ENCODE assay signal across 11 cellular contexts in genomic region chr5:643351-643801, GRCh38. TPM values are rescaled to one million over a fixed set of nuclear protein-coding genes. Genes with fewer than 3 reads are reported as not detected.
A peak's percentile ranks its signal among the peaks of the same experiment; 100 is the strongest.
DNase-seq lines count a peak whose midpoint lies in the region; ATAC-seq and TF ChIP-seq lines count a peak whose summit lies in the region.
"Had no signal": no experiment of that assay in that cellular context is flagged by ENCODE, and none has a peak within 500 bp of the region (broad histone marks: within the 10 kb centered on the region; RNA-seq: fewer than 3 reads in every experiment).

No MANE protein-coding gene starts in this region.

- no peak overlapping the region for H3K4me3 ChIP-seq in smooth muscle cell

- no peak overlapping the region for H3K4me2 ChIP-seq in smooth muscle cell

- no peaks in the 10 kb centered on the region for H4K20me1 ChIP-seq in smooth muscle cell (ENCODE audit: low read depth)

- no peaks in the 10 kb centered on the region for H3K79me2 ChIP-seq in smooth muscle cell (ENCODE audit: low read depth)

- no peaks in the 10 kb centered on the region for H3K9me3 ChIP-seq in smooth muscle cell (replicated peaks; ENCODE audit: low read depth)

- DNase-seq in germinal center (ENCODE audit: low spot score) (peak; percentile 78), smooth muscle cell (lab: John Stamatoyannopoulos, UW; ENCODE audit: unreplicated experiment) (no peak), NCI-H128 (lab: John Stamatoyannopoulos, UW; ENCODE audit: unreplicated experiment) (no peak), NCI-H2196 (lab: John Stamatoyannopoulos, UW; ENCODE audit: unreplicated experiment) (no peak)
- DNase-seq: natural killer cell, NCI-H226, substantia nigra had no signal

- H3F3A ChIP-seq in smooth muscle cell (ENCODE audit: low read depth) = no peaks in the 10 kb centered on the region

- ATAC-seq in GM18502 (IDR thresholded peaks at IDR 0.05; ENCODE audit: poor library complexity, unreplicated experiment) (peak; percentile 45), GM21447 (IDR thresholded peaks at IDR 0.05; ENCODE audit: unreplicated experiment) (peak; percentile 44), HG03460 (IDR thresholded peaks at IDR 0.05; ENCODE audit: unreplicated experiment) (peak; percentile 29), GM21381 (IDR thresholded peaks at IDR 0.05; ENCODE audit: unreplicated experiment) (no peak)
- ATAC-seq: natural killer cell had no signal

- 96% methylated on average over 20 of the region's 21 CpGs for WGBS in smooth muscle cell (ENCODE audit: low lambda C conversion rate)

- no peak for TF ChIP-seq CTCF in smooth muscle cell (IDR thresholded peaks at IDR 0.05; ENCODE audit: borderline replicate concordance, insufficient read depth, poor library complexity, severe bottlenecking)

- no peak overlapping the region for H3K27ac ChIP-seq in smooth muscle cell (ENCODE audit: low read depth)

- no peak overlapping the region for H2AFZ ChIP-seq in smooth muscle cell (ENCODE audit: low read depth)

- no peaks in the 10 kb centered on the region for H3K27me3 ChIP-seq in smooth muscle cell (ENCODE audit: low read depth)

- no peaks in the 10 kb centered on the region for H3K36me3 ChIP-seq in smooth muscle cell (ENCODE audit: low read depth)

- no peak overlapping the region for H3K9ac ChIP-seq in smooth muscle cell (ENCODE audit: low read depth)

- no peaks in the 10 kb centered on the region for H3K4me1 ChIP-seq in smooth muscle cell (ENCODE audit: low read depth)

RNA-seq across cellular contexts. Expression of gene CEP72, which starts 31.2 kb away (rescaled TPM):
- total RNA-seq in smooth muscle cell = 3.5 and 4.0 TPM in 2 replicates
- 0.77 and 2.7 TPM in 2 replicates for polyA plus RNA-seq in smooth muscle cell

RNA-seq across cellular contexts. Expression of gene TPPP, which starts 49.8 kb away (rescaled TPM):
- under 0.01 TPM in 1 of 2 replicates, not detected in the other for total RNA-seq in smooth muscle cell
- polyA plus RNA-seq in smooth muscle cell = not detected in 2 replicates
